In the genomic region with DNA sequence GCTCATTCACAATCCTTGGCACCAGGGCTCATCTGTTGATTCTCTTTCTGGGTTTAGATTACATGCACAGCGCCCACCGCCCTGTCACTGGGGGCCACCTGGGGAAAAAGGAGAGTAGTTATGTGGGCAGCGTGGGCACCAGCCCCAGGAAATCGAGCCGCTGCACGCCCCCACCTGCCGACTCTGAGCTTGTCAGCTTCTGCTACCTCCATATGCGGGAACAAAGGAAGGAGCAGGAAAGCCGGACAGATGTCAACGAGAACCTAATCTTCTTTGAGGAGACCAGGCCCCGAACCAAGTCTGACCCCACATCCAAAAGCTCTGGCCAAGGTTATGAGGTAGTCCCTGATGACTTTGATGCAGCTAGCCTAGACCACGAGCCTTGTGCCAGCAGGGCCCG, we compare ENCODE assay signal across 23 cellular contexts.
"Had no signal": no experiment of that assay in that cellular context is flagged by ENCODE, and none has a peak within 500 bp of the region (broad histone marks: within the 10 kb centered on the region; RNA-seq: fewer than 3 reads in every experiment).

No MANE protein-coding gene starts in this region.

- H3K4me3 Mint-ChIP-seq: naive B cell; natural killer cell; nephron progenitor cell; stimulated activated naive B cell treated with anti-CD40 and anti-IgM and Interleukin-4, amounts not matched to agents 10 μg/mL and 1 μg/mL and 100 μg/mL, for 72 hours had no signal

- ATAC-seq: heart right ventricle; natural killer cell; sciatic nerve; stimulated activated naive B cell treated with anti-CD40 and anti-IgM and Interleukin-4, amounts not matched to agents 10 μg/mL and 1 μg/mL and 100 μg/mL, for 72 hours; stimulated activated naive CD8-positive, alpha-beta T cell treated with anti-CD3 and anti-CD28 coated beads, Interleukin-15, Interleukin-2, amounts not matched to agents 100 U/mL and 50 U/mL, for 24 hours had no signal

- H3K9me3 Mint-ChIP-seq: natural killer cell; stimulated activated naive B cell treated with anti-CD40 and anti-IgM and Interleukin-4, amounts not matched to agents 10 μg/mL and 1 μg/mL and 100 μg/mL, for 72 hours had no signal

- H3K9me3 ChIP-seq: heart right ventricle, left ventricle myocardium inferior, ovary, prostate gland, stomach, tibial nerve, upper lobe of left lung had no signal

- H3K4me1 Mint-ChIP-seq: naive B cell; natural killer cell; stimulated activated naive B cell treated with anti-CD40 and anti-IgM and Interleukin-4, amounts not matched to agents 10 μg/mL and 1 μg/mL and 100 μg/mL, for 72 hours had no signal

- DNase-seq: heart right ventricle; islet precursor cell; left ventricle myocardium inferior; mesendoderm; naive B cell; natural killer cell; nephron progenitor cell; ovary; retina; stimulated activated CD4-positive, alpha-beta T cell treated with anti-CD3 and anti-CD28 coated beads, Interleukin-12 subunit alpha, Interleukin-12 subunit beta, amount 100 ng/mL, for 4 hours; stimulated activated CD4-positive, alpha-beta T cell treated with anti-CD3 and anti-CD28 coated beads, Interleukin-15, amount 100 ng/mL, for 24 hours; stimulated activated CD4-positive, alpha-beta T cell treated with anti-CD3 and anti-CD28 coated beads, Interleukin-2, amount 100 ng/mL, for 24 hours; stimulated activated CD4-positive, alpha-beta T cell treated with anti-CD3 and anti-CD28 coated beads, Interleukin-4, amount 100 ng/mL, for 1 hour; stimulated activated naive B cell treated with anti-CD40 and anti-IgM and Interleukin-4, amounts not matched to agents 10 μg/mL and 1 μg/mL and 100 μg/mL, for 72 hours; stimulated activated naive CD8-positive, alpha-beta T cell treated with anti-CD3 and anti-CD28 coated beads, Interleukin-15, Interleukin-2, amounts not matched to agents 100 U/mL and 50 U/mL, for 24 hours; stomach; upper lobe of left lung had no signal

- H2AFZ ChIP-seq: hepatocyte had no signal

- H3K36me3 ChIP-seq: heart right ventricle, left ventricle myocardium inferior, ovary, prostate gland, stomach, tibial nerve, upper lobe of left lung had no signal

- H3K27ac Mint-ChIP-seq: naive B cell; natural killer cell; nephron progenitor cell; stimulated activated naive B cell treated with anti-CD40 and anti-IgM and Interleukin-4, amounts not matched to agents 10 μg/mL and 1 μg/mL and 100 μg/mL, for 72 hours had no signal

- H3K4me3 ChIP-seq: heart right ventricle, hepatocyte, left ventricle myocardium inferior, lung, ovary, prostate gland, skin epidermis, stomach, tibial nerve, upper lobe of left lung had no signal

- H3K27ac ChIP-seq: heart right ventricle, hepatocyte, left ventricle myocardium inferior, ovary, prostate gland, skin epidermis, stomach, tibial nerve, upper lobe of left lung had no signal

- H3K4me1 ChIP-seq: heart right ventricle, left ventricle myocardium inferior, prostate gland, tibial nerve, upper lobe of left lung had no signal

- H3K27me3 ChIP-seq: hepatocyte, ovary, tibial nerve, upper lobe of left lung had no signal

- H3K79me2 ChIP-seq: hepatocyte had no signal

- H3K36me3 Mint-ChIP-seq: naive B cell; natural killer cell; stimulated activated naive B cell treated with anti-CD40 and anti-IgM and Interleukin-4, amounts not matched to agents 10 μg/mL and 1 μg/mL and 100 μg/mL, for 72 hours had no signal

- H3K4me2 ChIP-seq: hepatocyte had no signal
